1 cellular context compared by ENCODE assay signal in the genomic region with DNA sequence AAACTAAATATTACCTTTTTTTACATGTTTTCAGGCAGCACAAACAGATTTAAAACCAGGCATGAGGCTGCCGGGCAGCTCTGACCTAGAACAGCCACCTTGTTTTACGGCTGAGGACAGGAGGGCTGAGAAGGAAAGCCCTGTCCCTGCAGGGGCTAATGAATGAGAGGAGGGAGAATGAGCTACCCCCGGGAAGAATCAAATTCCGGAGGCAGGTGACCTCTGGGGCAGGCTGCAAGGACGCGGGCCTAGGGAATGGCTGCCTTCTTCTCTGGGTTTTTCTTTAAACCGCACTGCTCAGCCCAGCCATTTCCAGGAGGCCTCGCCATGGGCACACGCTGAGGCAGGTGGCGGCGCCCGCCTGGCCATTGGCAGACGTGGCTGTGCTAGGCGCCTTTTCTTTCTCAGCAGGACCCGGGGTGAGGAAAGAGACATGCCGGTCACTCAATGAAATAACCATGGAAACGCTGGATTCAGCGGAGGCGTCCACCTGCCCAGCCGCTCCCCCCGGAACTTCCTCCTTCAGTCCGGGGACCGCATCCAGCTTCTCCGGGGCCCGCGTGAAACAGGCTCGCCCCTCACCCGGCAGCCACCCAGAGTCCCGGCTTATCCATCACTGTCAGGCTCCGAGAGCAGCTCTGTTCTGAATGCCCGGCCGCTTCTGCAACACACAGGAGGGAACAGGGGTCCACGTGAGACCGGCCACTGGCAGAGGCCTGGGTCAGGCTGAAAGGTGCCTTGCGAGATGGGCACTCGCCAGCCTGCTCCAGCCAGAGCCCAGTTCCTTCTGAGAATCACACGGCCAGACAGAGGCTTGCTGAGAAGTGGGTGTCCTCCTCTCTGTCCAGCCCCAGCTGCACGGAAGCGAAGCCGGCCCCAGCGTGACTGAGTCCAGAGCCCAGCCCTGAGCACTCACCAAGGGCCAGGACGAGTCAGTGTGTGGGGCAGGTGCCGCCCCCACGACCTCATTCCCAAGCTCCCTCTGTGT.
TF ChIP-seq lines count a peak whose summit lies in the region.

No MANE protein-coding gene starts in this region.

TF ChIP-seq in IMR-90, 13 proteins besides CTCF, POLR2A, EP300 and RAD21:
- TF ChIP-seq SMC3 (IDR thresholded peaks at IDR 0.05; ENCODE audit: low read depth, low read length) (no peak), MAZ (IDR thresholded peaks at IDR 0.05; ENCODE audit: borderline replicate concordance, low read depth, low read length) (no peak), RCOR1 (IDR thresholded peaks at IDR 0.05; ENCODE audit: insufficient replicate concordance, low read length) (no peak), FOS (IDR thresholded peaks at IDR 0.05; ENCODE audit: low read depth, low read length) (no peak), MXI1 (IDR thresholded peaks at IDR 0.05; ENCODE audit: borderline replicate concordance, low read depth, low read length) (no peak), BHLHE40 (IDR thresholded peaks at IDR 0.05; ENCODE audit: low read depth, low read length) (no peak), CHD1 (IDR thresholded peaks at IDR 0.05; ENCODE audit: low read depth, low read length) (no peak), RFX5 (IDR thresholded peaks at IDR 0.05; ENCODE audit: low read depth, low read length) (no peak), CEBPB (IDR thresholded peaks at IDR 0.05; ENCODE audit: low read depth, low read length) (no peak), NFE2L2 (IDR thresholded peaks at IDR 0.05; ENCODE audit: low read depth, low read length) (no peak), MAFK (IDR thresholded peaks at IDR 0.05; ENCODE audit: low read depth, low read length) (no peak)
- TF ChIP-seq, protein P1, sequence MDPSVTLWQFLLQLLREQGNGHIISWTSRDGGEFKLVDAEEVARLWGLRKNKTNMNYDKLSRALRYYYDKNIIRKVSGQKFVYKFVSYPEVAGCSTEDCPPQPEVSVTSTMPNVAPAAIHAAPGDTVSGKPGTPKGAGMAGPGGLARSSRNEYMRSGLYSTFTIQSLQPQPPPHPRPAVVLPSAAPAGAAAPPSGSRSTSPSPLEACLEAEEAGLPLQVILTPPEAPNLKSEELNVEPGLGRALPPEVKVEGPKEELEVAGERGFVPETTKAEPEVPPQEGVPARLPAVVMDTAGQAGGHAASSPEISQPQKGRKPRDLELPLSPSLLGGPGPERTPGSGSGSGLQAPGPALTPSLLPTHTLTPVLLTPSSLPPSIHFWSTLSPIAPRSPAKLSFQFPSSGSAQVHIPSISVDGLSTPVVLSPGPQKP (IDR thresholded peaks at IDR 0.05; ENCODE audit: borderline replicate concordance, low read depth, low read length): no peak
- TF ChIP-seq, protein P2, sequence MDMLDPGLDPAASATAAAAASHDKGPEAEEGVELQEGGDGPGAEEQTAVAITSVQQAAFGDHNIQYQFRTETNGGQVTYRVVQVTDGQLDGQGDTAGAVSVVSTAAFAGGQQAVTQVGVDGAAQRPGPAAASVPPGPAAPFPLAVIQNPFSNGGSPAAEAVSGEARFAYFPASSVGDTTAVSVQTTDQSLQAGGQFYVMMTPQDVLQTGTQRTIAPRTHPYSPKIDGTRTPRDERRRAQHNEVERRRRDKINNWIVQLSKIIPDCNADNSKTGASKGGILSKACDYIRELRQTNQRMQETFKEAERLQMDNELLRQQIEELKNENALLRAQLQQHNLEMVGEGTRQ (IDR thresholded peaks at IDR 0.05; ENCODE audit: low read depth, low read length): no peak
